In the genomic region with DNA sequence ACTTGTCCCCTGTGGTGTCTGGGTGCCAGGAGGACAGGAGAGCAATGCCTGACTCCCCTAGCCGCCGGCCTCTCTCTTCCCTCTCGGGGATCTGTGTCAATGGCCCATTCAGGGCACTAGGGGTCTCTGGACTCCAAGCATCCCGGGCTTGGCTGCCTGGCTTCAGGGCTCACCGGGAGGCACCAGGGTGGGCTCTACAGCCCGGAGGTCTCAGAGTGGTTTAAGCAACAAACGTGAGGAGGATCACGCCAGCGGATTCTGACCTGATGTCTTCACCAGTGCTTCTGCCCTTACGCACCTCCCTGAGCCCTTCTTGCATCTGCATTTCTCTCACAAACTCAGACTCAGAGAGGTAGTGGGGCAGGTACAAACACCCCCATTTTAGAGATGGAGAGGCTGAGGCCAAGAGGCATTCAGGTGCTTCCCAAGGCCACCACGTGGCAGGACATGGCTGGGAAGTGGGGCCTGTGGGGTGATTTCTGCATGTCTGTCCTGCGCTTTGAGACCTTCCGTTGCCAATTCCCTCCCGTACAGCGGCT, we compare ENCODE assay signal across 8 cellular contexts.
A peak's percentile ranks its signal among the peaks of the same experiment; 100 is the strongest.
DNase-seq lines count a peak whose midpoint lies in the region; ATAC-seq and TF ChIP-seq lines count a peak whose summit lies in the region.

No MANE protein-coding gene starts in this region.

- H4K20me1 ChIP-seq in DND-41 (ENCODE audit: insufficient read depth, low read length): no peaks in the 10 kb centered on the region; the same call in 1 of the 2 replicates

- DNase-seq in DND-41 (peak; percentile 39), NCI-H69 (lab: John Stamatoyannopoulos, UW) (peak; percentile 81), choroid plexus epithelial cell (ENCODE audit: low read depth) (peak; percentile 52), medulla oblongata (ENCODE audit: extremely low spot score) (peak; percentile 66), NCI-H524 treated with DMSO at 0.1 percent for 48 hours (lab: John Stamatoyannopoulos, UW) (no peak), epidermal melanocyte (ENCODE audit: insufficient read length, low spot score) (no peak)

- H3K4me3 ChIP-seq in DND-41 (ENCODE audit: low read depth in 1 of 2, low read length in 2 of 2) (no peak overlapping the region), choroid plexus epithelial cell (ENCODE audit: low read depth, low read length) (no peak overlapping the region)

- H3K4me1 ChIP-seq in DND-41 (ENCODE audit: insufficient read depth, low read length): no peaks in the 10 kb centered on the region

- no peak overlapping the region for H3K27ac ChIP-seq in DND-41 (ENCODE audit: low read length)

- no peaks in the 10 kb centered on the region for H3K36me3 ChIP-seq in DND-41 (ENCODE audit: insufficient read depth, low read length)

- no peak overlapping the region for H2AFZ ChIP-seq in DND-41 (ENCODE audit: low read depth, low read length)

- H3K9me3 ChIP-seq in DND-41 (ENCODE audit: insufficient read depth, low read length, severe bottlenecking): no peaks in the 10 kb centered on the region

- H3K4me2 ChIP-seq in DND-41 (ENCODE audit: insufficient read depth, low read length): no peak overlapping the region

- no peak overlapping the region for H3K9ac ChIP-seq in DND-41 (ENCODE audit: low read depth, low read length)

- TF ChIP-seq CTCF in DND-41 (IDR thresholded peaks at IDR 0.05; ENCODE audit: borderline replicate concordance, extremely low read depth, low read length, poor library complexity, severe bottlenecking) (peak; percentile 76), choroid plexus epithelial cell (conservative IDR thresholded peaks at IDR 0.05; ENCODE audit: low read depth, low read length) (peak; percentile 81)

- no peaks in the 10 kb centered on the region for H3K79me2 ChIP-seq in DND-41 (ENCODE audit: insufficient read depth, low read length)

- H3K27me3 ChIP-seq in DND-41 (ENCODE audit: insufficient read depth, low read length, poor library complexity): peaks cover 12% of the 10 kb centered on the region

- ATAC-seq in DND-41 (ENCODE audit: insufficient read depth, low read depth): peak; percentile 85
- peak; percentile 78 for ATAC-seq in GM18867 (IDR thresholded peaks at IDR 0.05; ENCODE audit: unreplicated experiment)
- peak; percentile 65 for ATAC-seq in HG02943 (IDR thresholded peaks at IDR 0.05; ENCODE audit: low read depth, unreplicated experiment)

Comparison
In these comparisons a context has a peak if more than half of its experiments do, and no peak if none do; other contexts are left out.
1. DNase-seq: peak in DND-41 (single experiment), NCI-H69 (single experiment), choroid plexus epithelial cell (single experiment) and medulla oblongata (single experiment); none in NCI-H524 treated with DMSO at 0.1 percent for 48 hours (single experiment) and epidermal melanocyte (single experiment).
2. Peak in every context shown above with its lines, with median percentiles within 50 percentile points of each other: ATAC-seq.